15 cellular contexts compared by ENCODE assay signal in the genomic region with DNA sequence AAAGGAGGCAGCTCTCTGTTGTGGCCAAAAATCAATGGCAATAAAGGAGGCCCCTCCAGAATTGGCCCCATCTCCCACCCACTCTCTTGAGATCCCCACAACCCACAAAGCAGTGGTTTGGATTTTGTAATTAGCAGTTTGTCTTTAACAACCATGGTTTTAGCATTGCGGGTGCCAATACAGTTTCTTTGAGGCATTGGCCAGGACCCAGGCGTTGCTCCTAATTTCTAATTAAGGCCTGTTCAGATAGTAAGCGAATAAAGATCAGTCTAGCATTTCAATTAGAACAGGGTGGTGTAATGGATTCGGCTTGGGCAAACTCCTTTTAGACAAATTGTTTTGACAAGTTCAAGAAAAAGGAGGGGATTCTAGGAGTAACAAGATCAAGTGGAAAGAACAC. TPM values are rescaled to one million over a fixed set of nuclear protein-coding genes. Genes with fewer than 3 reads are reported as not detected.
DNase-seq lines count a peak whose midpoint lies in the region; ATAC-seq and TF ChIP-seq lines count a peak whose summit lies in the region.
"Had no signal": no experiment of that assay in that cellular context is flagged by ENCODE, and none has a peak within 500 bp of the region (broad histone marks: within the 10 kb centered on the region; RNA-seq: fewer than 3 reads in every experiment).

No MANE protein-coding gene starts in this region.

- H3K27ac ChIP-seq in Panc1 (ENCODE audit: low read length) (peak overlapping the region; percentile 100), mesendoderm (ENCODE audit: low read depth, low read length) (no peak overlapping the region)

- H3K4me3 ChIP-seq in Panc1 (ENCODE audit: low read depth in 2 of 2, low read length in 2 of 2): no peak overlapping the region
- H3K4me3 ChIP-seq in mesendoderm (ENCODE audit: low read length): no peak overlapping the region
- H3K4me3 ChIP-seq: GM23338 had no signal

- no peak for ATAC-seq in Panc1
- no peak for ATAC-seq in GM19463 (IDR thresholded peaks at IDR 0.05; ENCODE audit: unreplicated experiment)
- ATAC-seq: GM23338 had no signal

- CTCF ChIA-PET in Panc1 (lab: Charles Lee): no interaction called here

- H3K56ac ChIP-seq in mesendoderm (ENCODE audit: low read length): no peak overlapping the region

- no peak overlapping the region for H2BK15ac ChIP-seq in mesendoderm (replicated peaks; ENCODE audit: low read depth)

- intact Hi-C loops in Panc1 (cut with micrococcal nuclease; ENCODE audit: unreplicated experiment): no loop called here

- WGBS in mesendoderm (ENCODE audit: extremely low coverage, insufficient coverage, low lambda C conversion rate): no CpG with 5 or more reads among the region's 4 CpGs

- H3K27me3 ChIP-seq in Panc1 (ENCODE audit: control insufficient read depth, insufficient read depth, low read length) (no peaks in the 10 kb centered on the region), mesendoderm (ENCODE audit: insufficient read depth, low read length, poor library complexity) (no peaks in the 10 kb centered on the region)

- no peak overlapping the region for H4K5ac ChIP-seq in mesendoderm (ENCODE audit: low read length)

- H3K9me3 ChIP-seq in Panc1 (ENCODE audit: control insufficient read depth, insufficient read depth, low read depth, low read length): no peaks in the 10 kb centered on the region
- H3K9me3 ChIP-seq: BE2C had no signal

- H3K4me1 ChIP-seq in Panc1 (ENCODE audit: control insufficient read depth, insufficient read depth, low read length) (peaks cover 72% of the 10 kb centered on the region), mesendoderm (ENCODE audit: control insufficient read depth, low read depth, low read length) (peaks cover 8% of the 10 kb centered on the region)
- H3K4me1 ChIP-seq: BE2C had no signal

- H4K8ac ChIP-seq in mesendoderm (ENCODE audit: low read depth, low read length): no peak overlapping the region

- H2BK5ac ChIP-seq in mesendoderm (ENCODE audit: low read length): no peak overlapping the region

- no peak for TF ChIP-seq CTCF in Panc1 (IDR thresholded peaks at IDR 0.05)

- no peak overlapping the region for H3K18ac ChIP-seq in mesendoderm (ENCODE audit: low read length)

- H3K4ac ChIP-seq in mesendoderm (ENCODE audit: low read depth, low read length): peak overlapping the region; percentile 66

- in situ Hi-C loops in Panc1 (cut with HindIII; ENCODE audit: low pct_unique_long_range_greater_than_20kb, low sequenced_read_pairs): no loop called here

- BruUV-seq in Panc1 (replicated peaks; lab: Mats Ljungman, UMichigan): no TSS peak

- no peak overlapping the region for H2BK120ac ChIP-seq in mesendoderm (ENCODE audit: low read depth, low read length)

- no peaks in the 10 kb centered on the region for H3K79me2 ChIP-seq in mesendoderm (ENCODE audit: control insufficient read depth, insufficient read depth, low read length)

- H3K23ac ChIP-seq in mesendoderm (ENCODE audit: low read length): no peak overlapping the region

- DNase-seq in Ammon's horn (ENCODE audit: low spot score): peak; percentile 31
- DNase-seq in Panc1 (ENCODE audit: low read depth, low spot score): no peak
- DNase-seq in mesendoderm: no peak
- DNase-seq in SKM-1 treated with dmso at 0.1 percent for 144 hours (lab: John Stamatoyannopoulos, UW; ENCODE audit: unreplicated experiment): no peak
- no peak for DNase-seq in NCI-H2029 (lab: John Stamatoyannopoulos, UW)
- no peak for DNase-seq in NCI-H526 treated with DMSO at 0.1 percent for 48 hours (lab: John Stamatoyannopoulos, UW)
- DNase-seq: 8988T; BE2C; C1 segment of cervical spinal cord; CD4-positive, CD25-positive, alpha-beta regulatory T cell; CD8-positive, alpha-beta memory T cell; COR-L47; HCEC 1CT had no signal

- H3K36me3 ChIP-seq in Panc1 (ENCODE audit: control insufficient read depth, insufficient read depth, low read length) (no peaks in the 10 kb centered on the region), mesendoderm (ENCODE audit: control insufficient read depth, insufficient read depth, low read length) (no peaks in the 10 kb centered on the region)
- H3K36me3 ChIP-seq: BE2C had no signal

- H3K79me1 ChIP-seq in mesendoderm (ENCODE audit: low read length): no peaks in the 10 kb centered on the region

- POLR2A ChIA-PET in Panc1 (lab: Charles Lee): interaction anchor here (0.7 kb wide), 2 partner anchors 9 to 48 kb away, joined by 10 read pairs; no protein-coding TSS in a partner anchor

- H3K4me2 ChIP-seq in mesendoderm (ENCODE audit: low read length): no peak overlapping the region
- H3K4me2 ChIP-seq: GM23338 had no signal

- no peak overlapping the region for H3K9ac ChIP-seq in mesendoderm (ENCODE audit: low read length)

- no peak overlapping the region for H2AK5ac ChIP-seq in mesendoderm (ENCODE audit: low read length)

RNA-seq across cellular contexts. Expression of a gene that starts 23.6 kb away (rescaled TPM):
- 303 TPM for total RNA-seq in Panc1 (2021; ENCODE audit: unreplicated experiment)
- 124 TPM for polyA plus RNA-seq in Panc1 (2012; ENCODE audit: insufficient read length)
- polyA plus RNA-seq in mesendoderm (2013, experiment 1 of 2): 19.1 TPM
- polyA plus RNA-seq in mesendoderm (2013, experiment 2 of 2): 18.8 TPM
- total RNA-seq: CD4-positive, CD25-positive, alpha-beta regulatory T cell had no signal
- polyA plus RNA-seq: CD8-positive, alpha-beta memory T cell had no signal
